Comparison of ENCODE assay signal across 26 cellular contexts in the genomic region with DNA sequence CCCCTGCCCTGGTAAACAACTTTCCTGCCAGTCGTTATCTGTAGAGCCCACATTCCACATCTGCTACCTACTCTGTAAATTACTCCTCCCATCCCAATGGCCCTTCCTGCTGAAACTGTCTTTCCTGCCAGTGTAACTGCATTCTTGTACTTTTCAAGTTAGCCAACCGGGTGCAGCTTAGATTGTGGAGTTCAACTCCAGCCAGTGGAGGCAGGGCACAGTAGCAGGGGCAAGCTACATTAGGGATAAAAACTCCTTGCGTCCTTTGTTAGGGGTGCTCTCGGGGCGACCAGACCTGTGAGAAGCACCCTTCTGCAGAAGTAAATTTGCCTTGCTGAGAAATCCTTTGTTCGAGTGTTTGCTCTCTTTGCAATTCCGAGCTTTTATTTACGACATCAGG.
"Had no signal": no experiment of that assay in that cellular context is flagged by ENCODE, and none has a peak within 500 bp of the region (broad histone marks: within the 10 kb centered on the region; RNA-seq: fewer than 3 reads in every experiment).

No MANE protein-coding gene starts in this region.

- H3K4me1 ChIP-seq: ascending aorta, SJCRH30 had no signal

- H3K27me3 ChIP-seq: ascending aorta, cardiac muscle cell, SJCRH30 had no signal

- H3K36me3 Mint-ChIP-seq: activated naive CD4-positive, alpha-beta T cell treated with anti-CD3 and anti-CD28 coated beads, Interleukin-2, amount 50 U/mL, for 24 hours; activated naive CD8-positive, alpha-beta T cell treated with anti-CD3 and anti-CD28 coated beads, Interleukin-2, amount 10 ng/mL, durations not matched to agents 7 days and 5 days had no signal

- H3K4me3 Mint-ChIP-seq: activated CD4-positive, alpha-beta T cell treated with anti-CD3 and anti-CD28 coated beads for 36 hours; activated CD4-positive, alpha-beta T cell treated with anti-CD3 and anti-CD28 coated beads, Interleukin-2, amount 10 ng/mL, durations not matched to agents 7 days and 5 days; activated CD8-positive, alpha-beta T cell treated with anti-CD3 and anti-CD28 coated beads, Interleukin-2, amount 10 ng/mL, durations not matched to agents 7 days and 5 days; activated naive CD4-positive, alpha-beta T cell treated with anti-CD3 and anti-CD28 coated beads, Interleukin-2, amount 50 U/mL, for 24 hours; activated naive CD8-positive, alpha-beta T cell treated with anti-CD3 and anti-CD28 coated beads, Interleukin-2, amount 10 ng/mL, durations not matched to agents 7 days and 5 days; activated T-cell treated with anti-CD3 and anti-CD28 coated beads, Interleukin-2, amount 50 U/mL, for 24 hours; central memory CD8-positive, alpha-beta T cell had no signal

- H3K4me1 Mint-ChIP-seq: activated CD4-positive, alpha-beta T cell treated with anti-CD3 and anti-CD28 coated beads for 36 hours; activated CD4-positive, alpha-beta T cell treated with anti-CD3 and anti-CD28 coated beads, Interleukin-2, amount 10 ng/mL, durations not matched to agents 7 days and 5 days; activated naive CD4-positive, alpha-beta T cell treated with anti-CD3 and anti-CD28 coated beads, Interleukin-2, amount 50 U/mL, for 24 hours; activated naive CD8-positive, alpha-beta T cell treated with anti-CD3 and anti-CD28 coated beads, Interleukin-2, amount 10 ng/mL, durations not matched to agents 7 days and 5 days; central memory CD8-positive, alpha-beta T cell had no signal

- ATAC-seq: activated CD4-positive, alpha-beta T cell treated with anti-CD3 and anti-CD28 coated beads for 36 hours; activated CD4-positive, CD25-positive, alpha-beta regulatory T cell treated with anti-CD3 and anti-CD28 coated beads, Interleukin-2, amount 50 U/mL, for 24 hours; activated CD8-positive, alpha-beta T cell treated with anti-CD3 and anti-CD28 coated beads, Interleukin-2, amount 10 ng/mL, durations not matched to agents 7 days and 5 days; Panc1 had no signal

- H3K9me3 ChIP-seq: SJCRH30 had no signal

- H3K27ac Mint-ChIP-seq: activated CD4-positive, alpha-beta T cell treated with anti-CD3 and anti-CD28 coated beads for 36 hours; activated CD4-positive, alpha-beta T cell treated with anti-CD3 and anti-CD28 coated beads, Interleukin-2, amount 10 ng/mL, durations not matched to agents 7 days and 5 days; activated CD8-positive, alpha-beta T cell treated with anti-CD3 and anti-CD28 coated beads, Interleukin-2, amount 10 ng/mL, durations not matched to agents 7 days and 5 days; activated naive CD4-positive, alpha-beta T cell treated with anti-CD3 and anti-CD28 coated beads, Interleukin-2, amount 50 U/mL, for 24 hours; activated naive CD8-positive, alpha-beta T cell treated with anti-CD3 and anti-CD28 coated beads, Interleukin-2, amount 10 ng/mL, durations not matched to agents 7 days and 5 days; activated T-cell treated with anti-CD3 and anti-CD28 coated beads, Interleukin-2, amount 50 U/mL, for 24 hours; activated T-helper 2 cell treated with anti-CD3 and anti-CD28 coated beads, Interferon-gamma antibody, Interleukin-2, Interleukin-4, amounts not matched to agents 10 μg/mL and 5 μg/mL and 100 μg/mL, durations not matched to agents 14 hours and 24 hours and 36 hours had no signal

- H3K4me3 ChIP-seq: ascending aorta, cardiac muscle cell, SJCRH30, SK-N-MC had no signal

- H3K27me3 Mint-ChIP-seq: activated CD4-positive, alpha-beta T cell treated with anti-CD3 and anti-CD28 coated beads for 36 hours; activated CD4-positive, alpha-beta T cell treated with anti-CD3 and anti-CD28 coated beads, Interleukin-2, amount 10 ng/mL, durations not matched to agents 7 days and 5 days; activated naive CD4-positive, alpha-beta T cell treated with anti-CD3 and anti-CD28 coated beads, Interleukin-2, amount 50 U/mL, for 24 hours; activated naive CD8-positive, alpha-beta T cell treated with anti-CD3 and anti-CD28 coated beads, Interleukin-2, amount 10 ng/mL, durations not matched to agents 7 days and 5 days; activated T-cell treated with anti-CD3 and anti-CD28 coated beads, Interleukin-2, amount 50 U/mL, for 24 hours; central memory CD8-positive, alpha-beta T cell had no signal

- DNase-seq: activated CD4-positive, alpha-beta T cell treated with anti-CD3 and anti-CD28 coated beads for 36 hours; activated CD4-positive, alpha-beta T cell treated with anti-CD3 and anti-CD28 coated beads, Interleukin-2, amount 10 ng/mL, durations not matched to agents 7 days and 5 days; activated CD4-positive, alpha-beta T cell treated with anti-CD3 and anti-CD28 coated beads, Interleukin-2, amount 50 U/mL, for 48 hours; activated CD8-positive, alpha-beta T cell treated with anti-CD3 and anti-CD28 coated beads, Interleukin-2, amount 10 ng/mL, durations not matched to agents 7 days and 5 days; activated gamma-delta T cell; activated naive CD4-positive, alpha-beta T cell treated with Interleukin-2 at 50 U/mL for 16 hours; activated naive CD8-positive, alpha-beta T cell treated with anti-CD3 and anti-CD28 coated beads, Interleukin-2, amount 10 ng/mL, durations not matched to agents 7 days and 5 days; activated T-cell treated with anti-CD3 and anti-CD28 coated beads, Interleukin-2, amount 50 U/mL, for 24 hours; amygdala; NCI-H1105; NCI-H1417 treated with DMSO at 0.1 percent for 48 hours; NCI-H187 treated with DMSO at 0.1 percent for 48 hours; NCI-H2081; NCI-H345; NCI-H524 treated with DMSO at 0.1 percent for 48 hours; SHP77; SJCRH30; T1000 had no signal

- H3K27ac ChIP-seq: ascending aorta, cardiac muscle cell, SJCRH30, SK-N-MC had no signal

- H3K36me3 ChIP-seq: ascending aorta, cardiac muscle cell, SJCRH30 had no signal
